ENCODE assay signal across 8 cellular contexts in genomic region chr2:187500585-187501359, GRCh38. TPM values are rescaled to one million over a fixed set of nuclear protein-coding genes. Genes with fewer than 3 reads are reported as not detected.
A peak's percentile ranks its signal among the peaks of the same experiment; 100 is the strongest.
DNase-seq lines count a peak whose midpoint lies in the region; ATAC-seq, FAIRE-seq and TF ChIP-seq lines count a peak whose summit lies in the region.

No MANE protein-coding gene starts in this region.

- H3K27ac ChIP-seq in osteoblast (ENCODE audit: low read depth, low read length) (peak overlapping the region; percentile 90), caudate nucleus (ENCODE audit: low read depth, low read length) (no peak overlapping the region)

- FAIRE-seq in G401.6 (lab: Jason Lieb, UNC), result peak; percentile 48

- no peaks in the 10 kb centered on the region for H3K9me3 ChIP-seq in osteoblast (ENCODE audit: low read depth, low read length)

- H3K36me3 ChIP-seq in osteoblast (ENCODE audit: insufficient read depth, low read length), result peaks cover 11% of the 10 kb centered on the region

- DNase-seq in NCI-H1105 (lab: John Stamatoyannopoulos, UW) (peak; percentile 4), cardiac fibroblast (ENCODE audit: low read depth in 2 of 2) (peak; percentile 73 to 79), osteoblast (ENCODE audit: insufficient read length, low spot score, missing footprints) (no peak), NCI-H1048 (lab: John Stamatoyannopoulos, UW) (no peak), caudate nucleus (lab: John Stamatoyannopoulos, UW) (no peak), NOMO-1 treated with dmso at 0.1 percent for 144 hours (lab: John Stamatoyannopoulos, UW; ENCODE audit: unreplicated experiment) (no peak)

- H3K4me3 ChIP-seq in cardiac fibroblast (replicated peaks in 1 of 2; ENCODE audit: low read depth in 2 of 2, low read length in 2 of 2) (no peak overlapping the region), osteoblast (ENCODE audit: insufficient read depth, low read length) (no peak overlapping the region)

- no peak overlapping the region for H2AFZ ChIP-seq in osteoblast (ENCODE audit: low read length)

- H3K4me2 ChIP-seq in osteoblast (ENCODE audit: insufficient read depth, low read length), result peak overlapping the region; percentile 54

- no peaks in the 10 kb centered on the region for H3K79me2 ChIP-seq in osteoblast (ENCODE audit: insufficient read depth, low read length)

- H4K20me1 ChIP-seq in osteoblast (ENCODE audit: insufficient read depth, low read length), result no peaks in the 10 kb centered on the region

- H3K27me3 ChIP-seq in osteoblast (ENCODE audit: insufficient read depth, low read length), result no peaks in the 10 kb centered on the region

- no peak for ATAC-seq in HG02970 (IDR thresholded peaks at IDR 0.05; ENCODE audit: low FRiP score, unreplicated experiment)

- peak; percentile 13 for TF ChIP-seq CTCF in cardiac fibroblast (IDR thresholded peaks at IDR 0.05; ENCODE audit: low read depth, low read length)
- TF ChIP-seq CTCF in osteoblast (IDR thresholded peaks at IDR 0.05; ENCODE audit: extremely low read depth, low read depth, low read length), result peak; percentile 53

- peaks cover 28% of the 10 kb centered on the region for H3K4me1 ChIP-seq in osteoblast (ENCODE audit: insufficient read depth, low read length)

RNA-seq across cellular contexts. Expression of gene CALCRL, which starts 52.7 kb away (rescaled TPM):
- 5.6 and 7.6 TPM in 2 replicates for total RNA-seq in osteoblast

RNA-seq across cellular contexts. Expression of gene TFPI, which starts 53.5 kb away (rescaled TPM):
- total RNA-seq in osteoblast, result 123 and 154 TPM in 2 replicates

Comparison
In these comparisons a context has a peak if more than half of its experiments do, and no peak if none do; other contexts are left out.
1. DNase-seq: peak in NCI-H1105 (single experiment) and cardiac fibroblast (2 of 2); none in osteoblast (single experiment), NCI-H1048 (single experiment), caudate nucleus (0 of 61) and NOMO-1 treated with dmso at 0.1 percent for 144 hours (single experiment).